ENCODE assay signal across 13 cellular contexts in the genomic region with DNA sequence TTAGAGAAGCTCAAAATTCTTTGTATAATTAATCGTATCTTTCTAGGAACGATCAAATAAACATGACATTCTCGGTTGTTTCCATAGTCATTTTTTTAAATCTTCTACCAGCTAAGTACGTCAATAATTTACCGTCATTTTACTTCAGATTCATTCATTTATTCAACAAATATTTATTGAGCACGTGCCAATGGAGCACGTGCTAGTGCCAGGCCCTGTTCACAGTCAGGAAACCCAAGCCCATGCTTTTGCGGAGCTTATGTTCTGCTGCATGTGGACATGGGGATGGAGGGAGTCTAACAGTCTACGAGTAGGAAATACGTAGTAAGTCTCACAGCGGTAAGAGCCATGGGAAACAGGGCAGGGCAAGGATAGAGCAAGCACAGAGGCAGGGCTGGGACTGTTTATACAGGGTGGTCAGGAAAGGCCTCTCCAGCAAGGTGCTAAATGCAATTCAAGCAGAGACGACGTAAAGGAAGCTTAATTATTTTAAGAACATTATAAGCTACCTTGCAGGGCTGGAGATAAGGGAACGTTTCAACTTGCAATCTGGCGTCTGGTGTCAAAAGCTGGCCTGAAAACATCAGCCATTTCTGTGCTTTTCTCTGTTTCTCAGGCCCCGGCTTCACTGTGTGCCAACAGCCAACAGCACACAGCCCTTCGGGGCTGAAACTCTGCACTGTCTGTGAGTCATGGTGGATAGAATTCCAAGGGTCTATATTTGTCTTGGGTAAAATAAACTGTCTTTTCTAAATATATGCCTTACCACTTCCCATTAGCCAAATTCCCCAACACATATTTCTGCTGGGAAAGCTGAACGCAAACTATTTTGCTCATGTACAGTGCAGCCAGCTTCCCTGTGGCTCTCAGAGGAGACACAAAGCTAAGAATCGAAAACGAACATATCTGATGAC.
DNase-seq lines count a peak whose midpoint lies in the region; ATAC-seq, FAIRE-seq and TF ChIP-seq lines count a peak whose summit lies in the region.
"Had no signal": no experiment of that assay in that cellular context is flagged by ENCODE, and none has a peak within 500 bp of the region (broad histone marks: within the 10 kb centered on the region; RNA-seq: fewer than 3 reads in every experiment).

No MANE protein-coding gene starts in this region.

- H3K27ac ChIP-seq in ascending aorta (peak overlapping the region; percentile 60 to 81), right cardiac atrium (ENCODE audit: low read length) (no peak overlapping the region), smooth muscle cell (ENCODE audit: low read depth) (peak overlapping the region; percentile 92)
- H3K27ac ChIP-seq: pancreas had no signal

- peak overlapping the region; percentile 58 for H3K4me2 ChIP-seq in smooth muscle cell

- H3K9ac ChIP-seq in smooth muscle cell (ENCODE audit: low read depth) = peak overlapping the region; percentile 50

- H3K79me2 ChIP-seq in smooth muscle cell (ENCODE audit: low read depth) = peaks cover 9% of the 10 kb centered on the region

- H3K4me1 ChIP-seq in ascending aorta (peaks cover 15 to 42% of the 10 kb centered on the region in 2 donors), right cardiac atrium (ENCODE audit: control insufficient read depth, insufficient read depth, low read length) (no peaks in the 10 kb centered on the region), smooth muscle cell (ENCODE audit: low read depth) (peaks cover 10% of the 10 kb centered on the region)
- H3K4me1 ChIP-seq: pancreas had no signal

- H3F3A ChIP-seq in smooth muscle cell (ENCODE audit: low read depth) = peaks cover 13% of the 10 kb centered on the region

- H3K36me3 ChIP-seq in ascending aorta (no peaks in the 10 kb centered on the region), smooth muscle cell (ENCODE audit: low read depth) (no peaks in the 10 kb centered on the region)
- H3K36me3 ChIP-seq: pancreas had no signal

- intact Hi-C loops in ascending aorta (cut with DNase I) = loop anchor here (2.0 to 5.0 kb wide), 2 partner anchors 631 to 754 kb away; no protein-coding TSS in a partner anchor
- intact Hi-C loops in right cardiac atrium (cut with DNase I) = no loop called here

- H2AFZ ChIP-seq in smooth muscle cell (ENCODE audit: low read depth) = peak overlapping the region; percentile 73

- DNase-seq in H54 (ENCODE audit: insufficient read length, low spot score) (peak; percentile 12), ascending aorta (ENCODE audit: low spot score in 2 of 2) (peak in 1 of 2 donors; percentile 74), right cardiac atrium (no peak), smooth muscle cell (lab: John Stamatoyannopoulos, UW; ENCODE audit: unreplicated experiment) (peak; percentile 1), NK-92 (lab: John Stamatoyannopoulos, UW; ENCODE audit: unreplicated experiment) (no peak), Ammon's horn (ENCODE audit: low spot score) (no peak)
- no peak for DNase-seq in central memory CD4-positive, alpha-beta T cell
- DNase-seq: GDM1, KG1, NCI-H524, pancreas had no signal

- no peaks in the 10 kb centered on the region for H4K20me1 ChIP-seq in smooth muscle cell (ENCODE audit: low read depth)

- TF ChIP-seq CTCF in ascending aorta (IDR thresholded peaks at IDR 0.05) (no peak), smooth muscle cell (IDR thresholded peaks at IDR 0.05; ENCODE audit: borderline replicate concordance, insufficient read depth, poor library complexity, severe bottlenecking) (no peak)

- 53% methylated on average over 20 of the region's 20 CpGs for WGBS in right cardiac atrium
- WGBS in smooth muscle cell (ENCODE audit: low lambda C conversion rate) = 45% methylated on average over 20 of the region's 20 CpGs

- H3K4me3 ChIP-seq in ascending aorta = peak overlapping the region in 1 of 2 donors; percentile 23
- H3K4me3 ChIP-seq in right cardiac atrium (ENCODE audit: low read length) = no peak overlapping the region
- no peak overlapping the region for H3K4me3 ChIP-seq in smooth muscle cell
- H3K4me3 ChIP-seq: pancreas had no signal

- FAIRE-seq in H54 (lab: Jason Lieb, UNC) = no peak
- FAIRE-seq: pancreas had no signal

- H3K9me3 ChIP-seq in ascending aorta (no peaks in the 10 kb centered on the region), right cardiac atrium (ENCODE audit: control insufficient read depth, low read length) (no peaks in the 10 kb centered on the region), smooth muscle cell (replicated peaks; ENCODE audit: low read depth) (no peaks in the 10 kb centered on the region)
- H3K9me3 ChIP-seq: pancreas had no signal

- no peak for TF ChIP-seq POLR2A in H54 (IDR thresholded peaks at IDR 0.05; ENCODE audit: low read depth, low read length)

- H3K27me3 ChIP-seq in ascending aorta (no peaks in the 10 kb centered on the region), right cardiac atrium (ENCODE audit: control insufficient read depth, insufficient read depth) (no peaks in the 10 kb centered on the region), smooth muscle cell (ENCODE audit: low read depth) (no peaks in the 10 kb centered on the region)
- H3K27me3 ChIP-seq: pancreas had no signal

- ATAC-seq in right cardiac atrium = peak; percentile 57 to 65
- ATAC-seq in HG02981 (IDR thresholded peaks at IDR 0.05; ENCODE audit: unreplicated experiment) = no peak
- ATAC-seq: activated naive CD4-positive, alpha-beta T cell treated with anti-CD3 and anti-CD28 coated beads, Interleukin-2, amount 50 U/mL, for 72 hours had no signal

Comparison
In these comparisons a context has a peak if more than half of its experiments do, and no peak if none do; other contexts are left out.
1. DNase-seq: peak in H54 (single experiment) and smooth muscle cell (single experiment); none in right cardiac atrium (0 of 3), NK-92 (single experiment), central memory CD4-positive, alpha-beta T cell (single experiment) and Ammon's horn (single experiment).